In the genomic region with DNA sequence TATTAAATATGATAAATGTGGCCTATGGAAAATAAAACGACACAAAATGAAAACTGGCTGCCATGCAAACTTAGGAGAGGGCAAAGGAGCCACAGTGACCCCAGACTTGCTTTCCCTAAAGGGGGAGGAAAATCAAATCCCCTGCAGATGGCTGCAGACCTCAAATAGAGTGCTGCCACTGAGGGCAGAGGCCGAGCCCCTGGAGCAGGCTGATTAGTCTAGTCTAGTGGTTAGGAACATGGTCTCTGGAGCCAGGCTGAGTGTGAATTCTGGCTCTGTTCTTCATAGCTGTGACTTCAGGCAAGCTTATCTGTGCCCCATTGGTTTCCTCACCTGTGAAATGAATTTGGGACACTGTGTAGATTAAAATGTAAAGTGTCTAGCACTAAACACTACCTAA, we compare ENCODE assay signal across 11 cellular contexts.
DNase-seq lines count a peak whose midpoint lies in the region; ATAC-seq, FAIRE-seq and TF ChIP-seq lines count a peak whose summit lies in the region.
"Had no signal": no experiment of that assay in that cellular context is flagged by ENCODE, and none has a peak within 500 bp of the region (broad histone marks: within the 10 kb centered on the region; RNA-seq: fewer than 3 reads in every experiment).

No MANE protein-coding gene starts in this region.

- no peaks in the 10 kb centered on the region for H3K36me3 ChIP-seq in breast epithelium
- no peaks in the 10 kb centered on the region for H3K36me3 ChIP-seq in transverse colon
- H3K36me3 ChIP-seq: right lobe of liver had no signal

- peaks cover 5 to 17% of the 10 kb centered on the region in 2 donors for H3K4me1 ChIP-seq in breast epithelium
- H3K4me1 ChIP-seq in transverse colon = peaks cover 52 to 91% (median 59%) of the 10 kb centered on the region in 4 donors

- H3K36me3 Mint-ChIP-seq in MCF 10A (ENCODE audit: insufficient read depth, unreplicated experiment) = no peaks in the 10 kb centered on the region
- H3K36me3 Mint-ChIP-seq in activated naive CD8-positive, alpha-beta T cell treated with anti-CD3 and anti-CD28 coated beads for 36 hours = peaks cover 28% of the 10 kb centered on the region
- H3K36me3 Mint-ChIP-seq in natural killer cell = no peaks in the 10 kb centered on the region

- in situ Hi-C loops in transverse colon (cut with MboI; ENCODE audit: low pct_ligation_motif_present in 1 of 4, low pct_unique_long_range_greater_than_20kb in 1 of 4, low sequenced_read_pairs in 3 of 4) = no loop called here

- TF ChIP-seq POLR2A in breast epithelium (IDR thresholded peaks at IDR 0.05) (no peak), transverse colon (IDR thresholded peaks at IDR 0.05) (no peak)

- POLR2A ChIA-PET in MCF 10A (lab: Yijun Ruan, JAX) = interaction anchor here (0.7 to 4.6 kb wide), 8 partner anchors 15 to 100 kb away, joined by 3 to 47 read pairs (median 6); no protein-coding TSS in a partner anchor

- TF ChIP-seq CTCF in breast epithelium (IDR thresholded peaks at IDR 0.05) (no peak), MCF 10A (IDR thresholded peaks at IDR 0.05; ENCODE audit: unreplicated experiment) (no peak), natural killer cell (IDR thresholded peaks at IDR 0.05) (no peak), transverse colon (IDR thresholded peaks at IDR 0.05) (no peak)

- intact Hi-C loops in breast epithelium (cut with DNase I; ENCODE audit: low total_unique reads) (no loop called here), MCF 10A (cut with micrococcal nuclease) (no loop called here), natural killer cell (cut with micrococcal nuclease) (loop anchor here (5.0 kb wide), 1 partner anchor 36 kb away; no protein-coding TSS in a partner anchor), transverse colon (cut with DNase I; ENCODE audit: low total_unique reads) (no loop called here)

- H3K27ac Mint-ChIP-seq in MCF 10A (ENCODE audit: low read depth, unreplicated experiment) (no peak overlapping the region), natural killer cell (peak overlapping the region; percentile 97 to 99)
- peak overlapping the region; percentile 90 for H3K27ac Mint-ChIP-seq in activated naive CD8-positive, alpha-beta T cell treated with anti-CD3 and anti-CD28 coated beads for 36 hours

- H3K9me3 Mint-ChIP-seq in MCF 10A (ENCODE audit: unreplicated experiment) (no peaks in the 10 kb centered on the region), natural killer cell (no peaks in the 10 kb centered on the region)
- peaks cover 2% of the 10 kb centered on the region for H3K9me3 Mint-ChIP-seq in activated naive CD8-positive, alpha-beta T cell treated with anti-CD3 and anti-CD28 coated beads for 36 hours

- CTCF ChIA-PET in MCF 10A (lab: Yijun Ruan, JAX) = interaction anchor here (0.6 to 2.2 kb wide), 4 partner anchors 14 to 233 kb away, joined by 3 to 12 read pairs (median 4); no protein-coding TSS in a partner anchor

- DNase-seq in breast epithelium (ENCODE audit: low spot score in 2 of 2) (no peak), MCF 10A (ENCODE audit: unreplicated experiment) (no peak), natural killer cell (no peak), transverse colon (no peak), RCC 7860 (ENCODE audit: low spot score) (no peak), occipital lobe (lab: John Stamatoyannopoulos, UW) (no peak)
- no peak for DNase-seq in activated naive CD8-positive, alpha-beta T cell treated with anti-CD3 and anti-CD28 coated beads for 36 hours
- DNase-seq: GDM1, NCI-H1694 treated with DMSO at 0.1 percent for 48 hours, right lobe of liver had no signal

- H3K27me3 Mint-ChIP-seq in MCF 10A (ENCODE audit: insufficient read depth, unreplicated experiment) (no peaks in the 10 kb centered on the region), natural killer cell (ENCODE audit: low read depth in 2 of 2) (no peaks in the 10 kb centered on the region)
- H3K27me3 Mint-ChIP-seq in activated naive CD8-positive, alpha-beta T cell treated with anti-CD3 and anti-CD28 coated beads for 36 hours = no peaks in the 10 kb centered on the region

- peak overlapping the region; percentile 84 to 95 for H3K27ac ChIP-seq in breast epithelium
- peak overlapping the region; percentile 85 to 89 (median 87) for H3K27ac ChIP-seq in transverse colon

- no peak overlapping the region for H3K4me3 Mint-ChIP-seq in MCF 10A (ENCODE audit: unreplicated experiment)
- H3K4me3 Mint-ChIP-seq in activated naive CD8-positive, alpha-beta T cell treated with anti-CD3 and anti-CD28 coated beads for 36 hours = peak overlapping the region; percentile 79
- peak overlapping the region; percentile 91 for H3K4me3 Mint-ChIP-seq in natural killer cell

- H3K9me3 ChIP-seq in breast epithelium (no peaks in the 10 kb centered on the region), transverse colon (no peaks in the 10 kb centered on the region)
- H3K9me3 ChIP-seq: right lobe of liver had no signal

- WGBS in transverse colon (ENCODE audit: low coverage in 1 of 2), 2 donors = 70 to 100% methylated on average over 1 to 2 of the region's 2 CpGs

- no peak for TF ChIP-seq EP300 in transverse colon (IDR thresholded peaks at IDR 0.05; ENCODE audit: low read depth)

- BruUV-seq in MCF 10A (replicated peaks; lab: Mats Ljungman, UMichigan) = no TSS peak

- H3K4me1 Mint-ChIP-seq in MCF 10A (ENCODE audit: insufficient read depth, unreplicated experiment) (peaks cover 30% of the 10 kb centered on the region), natural killer cell (peaks cover 98% of the 10 kb centered on the region in 2 donors)
- peaks cover 91% of the 10 kb centered on the region for H3K4me1 Mint-ChIP-seq in activated naive CD8-positive, alpha-beta T cell treated with anti-CD3 and anti-CD28 coated beads for 36 hours

- FAIRE-seq in RCC 7860 (lab: Jason Lieb, UNC) = no peak

- H3K27me3 ChIP-seq in breast epithelium (no peaks in the 10 kb centered on the region), transverse colon (no peaks in the 10 kb centered on the region)
- H3K27me3 ChIP-seq: right lobe of liver had no signal

- H3K4me3 ChIP-seq in breast epithelium (no peak overlapping the region), transverse colon (no peak overlapping the region)
- H3K4me3 ChIP-seq: right lobe of liver had no signal

- ATAC-seq in natural killer cell (no peak), GM18511 (IDR thresholded peaks at IDR 0.05; ENCODE audit: unreplicated experiment) (no peak)
- ATAC-seq: right lobe of liver had no signal
